In the genomic region with DNA sequence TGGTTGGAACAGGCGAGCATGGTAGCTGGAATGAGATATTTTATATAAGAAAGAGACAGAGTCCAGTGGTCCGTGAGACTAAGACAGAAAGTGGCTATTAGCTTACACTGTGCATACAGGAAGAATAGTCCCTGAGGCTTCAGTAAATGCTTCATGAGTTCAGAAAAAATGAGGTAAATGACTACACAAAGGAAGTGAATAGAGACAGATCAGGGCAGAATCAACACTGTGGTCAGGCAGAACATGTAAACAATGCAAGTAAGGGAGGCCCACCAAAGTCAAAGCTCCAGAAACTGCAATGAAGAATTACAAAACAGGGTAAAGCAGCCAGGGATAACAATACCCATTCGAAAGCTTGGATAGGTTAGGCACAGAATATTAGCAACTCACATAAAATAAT, we compare ENCODE assay signal across 9 cellular contexts. TPM values are rescaled to one million over a fixed set of nuclear protein-coding genes. Genes with fewer than 3 reads are reported as not detected.
A peak's percentile ranks its signal among the peaks of the same experiment; 100 is the strongest.
DNase-seq lines count a peak whose midpoint lies in the region; ATAC-seq and TF ChIP-seq lines count a peak whose summit lies in the region.
"Had no signal": no experiment of that assay in that cellular context is flagged by ENCODE, and none has a peak within 500 bp of the region (broad histone marks: within the 10 kb centered on the region; RNA-seq: fewer than 3 reads in every experiment).

No MANE protein-coding gene starts in this region.

- H3K36me3 ChIP-seq in neural progenitor cell, result no peaks in the 10 kb centered on the region

- H3K4me1 Mint-ChIP-seq in neural progenitor cell, result no peaks in the 10 kb centered on the region

- ATAC-seq in GM21367 (IDR thresholded peaks at IDR 0.05; ENCODE audit: unreplicated experiment) (peak; percentile 95), HG03378 (IDR thresholded peaks at IDR 0.05; ENCODE audit: unreplicated experiment) (peak; percentile 98)

- no peaks in the 10 kb centered on the region for H3K4me1 ChIP-seq in neural progenitor cell

- no peaks in the 10 kb centered on the region for H3K9me3 ChIP-seq in neural progenitor cell (ENCODE audit: low read depth)

- H2AFZ ChIP-seq in neural progenitor cell (replicated peaks), result no peak overlapping the region

- no peaks in the 10 kb centered on the region for H3K27me3 ChIP-seq in neural progenitor cell

- no peaks in the 10 kb centered on the region for H3K27me3 Mint-ChIP-seq in neural progenitor cell (ENCODE audit: insufficient read depth, low read depth)
- H3K27me3 Mint-ChIP-seq: activated naive CD8-positive, alpha-beta T cell treated with anti-CD3 and anti-CD28 coated beads, Interleukin-2, amount 10 ng/mL, durations not matched to agents 7 days and 5 days had no signal

- H3K9ac ChIP-seq in neural progenitor cell, result no peak overlapping the region

- H3K4me3 ChIP-seq in GM12865 (ENCODE audit: low read depth, low read length), result no peak overlapping the region
- H3K4me3 ChIP-seq in neural progenitor cell, result no peak overlapping the region

- H3K4me3 Mint-ChIP-seq in neural progenitor cell, result no peak overlapping the region
- H3K4me3 Mint-ChIP-seq: activated naive CD8-positive, alpha-beta T cell treated with anti-CD3 and anti-CD28 coated beads, Interleukin-2, amount 10 ng/mL, durations not matched to agents 7 days and 5 days had no signal

- H3K9me3 Mint-ChIP-seq in neural progenitor cell, result no peaks in the 10 kb centered on the region
- H3K9me3 Mint-ChIP-seq: activated naive CD8-positive, alpha-beta T cell treated with anti-CD3 and anti-CD28 coated beads, Interleukin-2, amount 10 ng/mL, durations not matched to agents 7 days and 5 days had no signal

- TF ChIP-seq CTCF in GM12865 (IDR thresholded peaks at IDR 0.05; ENCODE audit: insufficient read depth, low read depth, low read length, missing control alignments) (no peak), neural progenitor cell (IDR thresholded peaks at IDR 0.05) (no peak)

- no peak overlapping the region for H3K27ac Mint-ChIP-seq in neural progenitor cell
- H3K27ac Mint-ChIP-seq: activated naive CD8-positive, alpha-beta T cell treated with anti-CD3 and anti-CD28 coated beads, Interleukin-2, amount 10 ng/mL, durations not matched to agents 7 days and 5 days had no signal

- H3K79me2 ChIP-seq in neural progenitor cell (ENCODE audit: low read depth), result no peaks in the 10 kb centered on the region

- no peaks in the 10 kb centered on the region for H3F3A ChIP-seq in neural progenitor cell (ENCODE audit: low read depth)

- H3K4me2 ChIP-seq in neural progenitor cell, result no peak overlapping the region

- peak; percentile 71 for DNase-seq in GM12865 (ENCODE audit: low read depth)
- peak; percentile 14 for DNase-seq in fibroblast of the conjunctiva (ENCODE audit: low read depth)
- no peak for DNase-seq in SIG-M5 (lab: John Stamatoyannopoulos, UW)
- DNase-seq in neural progenitor cell (ENCODE audit: low spot score), result no peak
- no peak for DNase-seq in stimulated activated CD4-positive, alpha-beta T cell treated with anti-CD3 and anti-CD28 coated beads, Interleukin-2, amount 100 ng/mL, for 48 hours
- no peak for DNase-seq in foreskin melanocyte
- DNase-seq: activated naive CD8-positive, alpha-beta T cell treated with anti-CD3 and anti-CD28 coated beads, Interleukin-2, amount 10 ng/mL, durations not matched to agents 7 days and 5 days had no signal

- H4K20me1 ChIP-seq in neural progenitor cell (ENCODE audit: low read depth), result no peaks in the 10 kb centered on the region

- H3K36me3 Mint-ChIP-seq in neural progenitor cell, result no peaks in the 10 kb centered on the region
- H3K36me3 Mint-ChIP-seq: activated naive CD8-positive, alpha-beta T cell treated with anti-CD3 and anti-CD28 coated beads, Interleukin-2, amount 10 ng/mL, durations not matched to agents 7 days and 5 days had no signal

- no peak overlapping the region for H3K27ac ChIP-seq in neural progenitor cell

RNA-seq across cellular contexts. Expression of a gene that starts 4.8 kb away (rescaled TPM):
- total RNA-seq in neural progenitor cell (ENCODE audit: low replicate concordance), result 0.09 and 0.21 TPM in 2 replicates

Comparison
In these comparisons a context has a peak if more than half of its experiments do, and no peak if none do; other contexts are left out.
1. DNase-seq: peak in GM12865 (single experiment) and fibroblast of the conjunctiva (single experiment); none in SIG-M5 (single experiment), neural progenitor cell (single experiment), stimulated activated CD4-positive, alpha-beta T cell treated with anti-CD3 and anti-CD28 coated beads, Interleukin-2, amount 100 ng/mL, for 48 hours (0 of 2) and foreskin melanocyte (single experiment).